Comparison of ENCODE assay signal across 31 cellular contexts in the genomic region with DNA sequence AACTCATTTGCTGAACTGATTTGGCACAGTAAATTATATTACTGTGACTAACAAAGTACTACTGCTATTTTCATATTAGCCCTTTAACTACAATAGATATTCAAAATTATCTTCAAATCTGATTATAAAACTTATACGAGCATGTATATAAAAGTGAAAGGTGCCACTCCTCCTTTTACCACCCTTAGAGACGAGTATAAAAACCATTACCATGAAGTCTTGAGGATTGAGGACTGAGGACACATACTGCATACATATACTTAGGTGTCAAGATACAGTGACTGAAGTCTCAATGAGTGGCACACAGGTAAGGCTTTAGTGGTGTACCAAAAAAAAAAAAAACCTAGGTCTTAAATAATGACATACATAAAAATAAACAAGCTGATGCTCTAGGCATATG.
"Had no signal": no experiment of that assay in that cellular context is flagged by ENCODE, and none has a peak within 500 bp of the region (broad histone marks: within the 10 kb centered on the region; RNA-seq: fewer than 3 reads in every experiment).

No MANE protein-coding gene starts in this region.

- H3K36me3 ChIP-seq: adrenal gland, brain microvascular endothelial cell, breast epithelium, cardiac muscle cell had no signal

- DNase-seq: activated effector memory CD4-positive, alpha-beta T cell treated with anti-CD3 and anti-CD28 coated beads, Interleukin-2, amount 50 U/mL, for 16 hours; activated effector memory CD4-positive, alpha-beta T cell treated with Interleukin-2 at 50 U/mL for 16 hours; activated gamma-delta T cell; activated gamma-delta T cell treated with Interleukin-2 at 50 U/mL for 16 hours; activated naive CD4-positive, alpha-beta T cell; activated naive CD4-positive, alpha-beta T cell treated with anti-CD3 and anti-CD28 coated beads for 36 hours; activated naive CD4-positive, alpha-beta T cell treated with anti-CD3 and anti-CD28 coated beads, Interleukin-2, amount 10 ng/mL, durations not matched to agents 7 days and 5 days; activated naive CD4-positive, alpha-beta T cell treated with anti-CD3 and anti-CD28 coated beads, Interleukin-2, amount 50 U/mL, for 16 hours; activated naive CD4-positive, alpha-beta T cell treated with Interleukin-2 at 50 U/mL for 16 hours; activated naive CD8-positive, alpha-beta T cell treated with anti-CD3 and anti-CD28 coated beads for 36 hours; activated naive CD8-positive, alpha-beta T cell treated with anti-CD3 and anti-CD28 coated beads, Interleukin-2, amount 10 ng/mL, durations not matched to agents 7 days and 5 days; activated naive CD8-positive, alpha-beta T cell treated with anti-CD3 and anti-CD28 coated beads, Interleukin-2, amount 50 U/mL, for 24 hours; activated T-cell treated with anti-CD3 and anti-CD28 coated beads, Interleukin-2, amount 50 U/mL, for 24 hours; activated T-cell treated with anti-CD3 and anti-CD28 coated beads, Interleukin-2, amount 50 U/mL, for 4 hours; activated T-cell treated with anti-CD3 and anti-CD28 coated beads, Interleukin-2, amount 50 U/mL, for 48 hours; activated T-cell treated with anti-CD3 and anti-CD28 coated beads, Interleukin-2, amount 50 U/mL, for 72 hours; adrenal gland; amniotic stem cell; amygdala; anterior cingulate cortex; aorta; body of pancreas; brain microvascular endothelial cell; caudate nucleus; central memory CD4-positive, alpha-beta T cell; cerebellar nuclear complex had no signal

- H3K4me3 ChIP-seq: adrenal gland, ascending aorta, body of pancreas, breast epithelium, cardiac muscle cell had no signal

- H3K4me1 ChIP-seq: adrenal gland, ascending aorta, body of pancreas, breast epithelium had no signal

- H3K9me3 ChIP-seq: adrenal gland, ascending aorta, body of pancreas, breast epithelium had no signal

- ATAC-seq: activated naive CD4-positive, alpha-beta T cell treated with anti-CD3 and anti-CD28 coated beads, Interleukin-2, amount 50 U/mL, for 72 hours; activated naive CD8-positive, alpha-beta T cell treated with anti-CD3 and anti-CD28 coated beads, Interleukin-2, amount 50 U/mL, for 24 hours; activated T-cell treated with anti-CD3 and anti-CD28 coated beads, Interleukin-2, amount 50 U/mL, for 4 hours; activated T-cell treated with anti-CD3 and anti-CD28 coated beads, Interleukin-2, amount 50 U/mL, for 72 hours; activated T-helper 17 cell treated with anti-CD3 and anti-CD28 coated beads, Interleukin-2, amount 50 U/mL, for 72 hours; body of pancreas had no signal
